20 cellular contexts compared by ENCODE assay signal in the genomic region with DNA sequence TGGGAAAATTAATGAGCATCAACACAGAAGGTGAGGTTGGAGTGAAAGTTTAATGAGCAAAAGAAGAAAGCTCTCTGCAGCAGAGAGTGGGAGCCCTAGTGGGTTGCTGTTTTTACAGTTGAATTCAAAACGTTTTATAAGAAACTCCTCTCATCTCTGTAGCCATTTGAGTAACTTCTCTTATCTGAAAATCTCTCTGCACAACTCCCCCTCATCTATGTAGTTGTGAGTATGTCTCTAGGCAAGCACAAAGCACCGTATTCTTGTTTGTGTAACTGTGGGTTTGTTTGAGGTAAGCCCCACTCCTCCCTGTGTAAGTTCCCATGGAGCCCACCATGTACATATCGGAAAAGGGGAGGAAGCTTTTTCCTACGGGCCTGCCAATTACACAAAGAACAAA.
"Had no signal": no experiment of that assay in that cellular context is flagged by ENCODE, and none has a peak within 500 bp of the region (broad histone marks: within the 10 kb centered on the region; RNA-seq: fewer than 3 reads in every experiment).

No MANE protein-coding gene starts in this region.

- ATAC-seq: activated CD4-positive, alpha-beta T cell treated with anti-CD3 and anti-CD28 coated beads for 36 hours; activated CD8-positive, alpha-beta memory T cell treated with anti-CD3 and anti-CD28 coated beads, Interleukin-2, amount 10 ng/mL, durations not matched to agents 7 days and 5 days; activated naive CD8-positive, alpha-beta T cell treated with anti-CD3 and anti-CD28 coated beads, Interleukin-2, amount 50 U/mL, for 24 hours; foreskin keratinocyte; stimulated activated naive B cell treated with anti-CD40 and anti-IgM and Interleukin-4, amounts not matched to agents 10 μg/mL and 1 μg/mL and 100 μg/mL, for 72 hours had no signal

- H3K9me3 ChIP-seq: left ventricle myocardium inferior had no signal

- H3K27ac ChIP-seq: dorsolateral prefrontal cortex, foreskin keratinocyte, left ventricle myocardium inferior, tibial artery had no signal

- H3K27me3 ChIP-seq: foreskin keratinocyte, tibial artery had no signal

- DNase-seq: activated CD4-positive, alpha-beta T cell treated with anti-CD3 and anti-CD28 coated beads for 36 hours; activated CD4-positive, alpha-beta T cell treated with anti-CD3 and anti-CD28 coated beads, Interleukin-2, amount 50 U/mL, for 48 hours; activated CD8-positive, alpha-beta memory T cell treated with anti-CD3 and anti-CD28 coated beads, Interleukin-2, amount 10 ng/mL, durations not matched to agents 7 days and 5 days; activated naive CD4-positive, alpha-beta T cell treated with Interleukin-2 at 50 U/mL for 16 hours; activated naive CD8-positive, alpha-beta T cell treated with anti-CD3 and anti-CD28 coated beads, Interleukin-2, amount 50 U/mL, for 24 hours; activated T-cell treated with anti-CD3 and anti-CD28 coated beads, Interleukin-2, amount 50 U/mL, for 1 hour; anterior cingulate cortex; central memory CD4-positive, alpha-beta T cell; dorsolateral prefrontal cortex; foreskin keratinocyte; glutamatergic neuron; left ventricle myocardium inferior; mammary epithelial cell; midbrain; nephron progenitor cell; occipital lobe; posterior cingulate gyrus; retina; stimulated activated naive B cell treated with anti-CD40 and anti-IgM and Interleukin-4, amounts not matched to agents 10 μg/mL and 1 μg/mL and 100 μg/mL, for 72 hours; tibial artery had no signal

- H3K4me1 ChIP-seq: foreskin keratinocyte, left ventricle myocardium inferior, tibial artery had no signal

- H3K4me3 ChIP-seq: dorsolateral prefrontal cortex, left ventricle myocardium inferior, tibial artery had no signal

- H3K36me3 ChIP-seq: left ventricle myocardium inferior, tibial artery had no signal
